1 cellular context compared by ENCODE assay signal in genomic region chr1:88330201-88330600, GRCh38.
TF ChIP-seq lines count a peak whose summit lies in the region.

No MANE protein-coding gene starts in this region.

TF ChIP-seq in GM23338, 12 proteins besides CTCF, POLR2A, EP300 and RAD21 (continued from another document):
- TF ChIP-seq ZNF462 (CRISPR knock-in tag; IDR thresholded peaks at IDR 0.05) (no peak), ZNF331 (CRISPR knock-in tag; IDR thresholded peaks at IDR 0.05; ENCODE audit: low read depth) (no peak), CREB1 (CRISPR knock-in tag; IDR thresholded peaks at IDR 0.05; ENCODE audit: low read depth) (no peak), STAT1 (IDR thresholded peaks at IDR 0.05; ENCODE audit: unreplicated experiment) (no peak), NANOG (IDR thresholded peaks at IDR 0.05; ENCODE audit: borderline replicate concordance) (no peak), EZH2phosphoT487 (IDR thresholded peaks at IDR 0.05; ENCODE audit: unreplicated experiment) (no peak), REST (IDR thresholded peaks at IDR 0.05; ENCODE audit: unreplicated experiment) (no peak), ETS1 (IDR thresholded peaks at IDR 0.05) (no peak)
